Comparison of ENCODE assay signal across 1 cellular context in genomic region chr7:134696261-134696660, GRCh38.
TF ChIP-seq lines count a peak whose summit lies in the region.

No MANE protein-coding gene starts in this region.

TF ChIP-seq in K562, 482 proteins besides CTCF, POLR2A, EP300 and RAD21 (continued from another document):
- no peak for TF ChIP-seq THAP12 (CRISPR knock-in tag; IDR thresholded peaks at IDR 0.05)
- TF ChIP-seq FOXP4 (CRISPR knock-in tag; IDR thresholded peaks at IDR 0.05; ENCODE audit: borderline replicate concordance), result no peak
- TF ChIP-seq NR2C1 (IDR thresholded peaks at IDR 0.05), result no peak
- no peak for TF ChIP-seq NR2C1 (tag; IDR thresholded peaks at IDR 0.05)
- TF ChIP-seq ERF (CRISPR knock-in tag; IDR thresholded peaks at IDR 0.05), result no peak
- TF ChIP-seq RBFOX2 (IDR thresholded peaks at IDR 0.05; ENCODE audit: low read depth, low read length), result no peak
- TF ChIP-seq CCNT2 (IDR thresholded peaks at IDR 0.05; ENCODE audit: borderline replicate concordance, extremely low read depth, insufficient read length, low read depth, low read length), result no peak
- TF ChIP-seq REST (CRISPR knock-in tag; IDR thresholded peaks at IDR 0.05; ENCODE audit: low read depth), result no peak
- TF ChIP-seq HEY1 (CRISPR knock-in tag; IDR thresholded peaks at IDR 0.05; ENCODE audit: borderline replicate concordance), result no peak
- TF ChIP-seq TFE3 (CRISPR knock-in tag; IDR thresholded peaks at IDR 0.05), result no peak
- TF ChIP-seq E2F3 (CRISPR knock-in tag; IDR thresholded peaks at IDR 0.05), result no peak
- no peak for TF ChIP-seq BHLHE40 (IDR thresholded peaks at IDR 0.05; ENCODE audit: low read length)
- TF ChIP-seq PKNOX1 (IDR thresholded peaks at IDR 0.05), result no peak
